ENCODE assay signal across 15 cellular contexts in genomic region chr12:122961551-122962329, GRCh38. TPM values are rescaled to one million over a fixed set of nuclear protein-coding genes. Genes with fewer than 3 reads are reported as not detected.
DNase-seq lines count a peak whose midpoint lies in the region; ATAC-seq, FAIRE-seq and TF ChIP-seq lines count a peak whose summit lies in the region.
"Had no signal": no experiment of that assay in that cellular context is flagged by ENCODE, and none has a peak within 500 bp of the region (broad histone marks: within the 10 kb centered on the region; RNA-seq: fewer than 3 reads in every experiment).

No MANE protein-coding gene starts in this region.

- no peaks in the 10 kb centered on the region for H3K27me3 ChIP-seq in astrocyte (ENCODE audit: insufficient read depth, low read length)
- no peaks in the 10 kb centered on the region for H3K27me3 ChIP-seq in lower lobe of right lung (ENCODE audit: low read depth)
- no peaks in the 10 kb centered on the region for H3K27me3 ChIP-seq in gastroesophageal sphincter
- no peaks in the 10 kb centered on the region for H3K27me3 ChIP-seq in prostate gland (replicated peaks; ENCODE audit: insufficient read depth)

- H3K36me3 Mint-ChIP-seq in astrocyte (ENCODE audit: low read depth, unreplicated experiment): peaks cover 2% of the 10 kb centered on the region

- no peaks in the 10 kb centered on the region for H3K9me3 ChIP-seq in astrocyte (ENCODE audit: insufficient read depth, low read depth, low read length)
- no peaks in the 10 kb centered on the region for H3K9me3 ChIP-seq in lower lobe of right lung
- H3K9me3 ChIP-seq in gastroesophageal sphincter: no peaks in the 10 kb centered on the region
- H3K9me3 ChIP-seq in prostate gland: no peaks in the 10 kb centered on the region

- DNase-seq in DMS79 (lab: John Stamatoyannopoulos, UW) (peak; percentile 86), NCI-H1436 (lab: John Stamatoyannopoulos, UW) (peak; percentile 87), astrocyte (ENCODE audit: low read depth) (peak; percentile 57), lower lobe of right lung (no peak), prostate gland (ENCODE audit: low spot score) (no peak)
- DNase-seq: activated CD4-positive, alpha-beta T cell treated with anti-CD3 and anti-CD28 coated beads, Interleukin-2, amount 10 ng/mL, durations not matched to agents 7 days and 5 days; head of caudate nucleus; NCI-H1694 treated with DMSO at 0.1 percent for 48 hours; T-cell had no signal

- ATAC-seq in lower lobe of right lung (peak in 1 of 2 donors; percentile 20), gastroesophageal sphincter (no peak), GM21390 (IDR thresholded peaks at IDR 0.05; ENCODE audit: unreplicated experiment) (no peak), GM19395 (IDR thresholded peaks at IDR 0.05; ENCODE audit: unreplicated experiment) (no peak)
- ATAC-seq: T-cell had no signal

- H3K4me3 ChIP-seq in astrocyte (ENCODE audit: insufficient read depth, low read depth, low read length) (no peak overlapping the region), lower lobe of right lung (no peak overlapping the region), gastroesophageal sphincter (no peak overlapping the region), prostate gland (no peak overlapping the region)
- H3K4me3 ChIP-seq: skin epidermis had no signal

- H3K4me3 Mint-ChIP-seq in astrocyte (ENCODE audit: unreplicated experiment): no peak overlapping the region
- H3K4me3 Mint-ChIP-seq: activated CD4-positive, alpha-beta T cell treated with anti-CD3 and anti-CD28 coated beads, Interleukin-2, amount 10 ng/mL, durations not matched to agents 7 days and 5 days; CD4-positive, alpha-beta memory T cell; T-cell had no signal

- no peak for TF ChIP-seq EP300 in gastroesophageal sphincter (IDR thresholded peaks at IDR 0.05)

- peaks cover 2% of the 10 kb centered on the region for H3K4me1 Mint-ChIP-seq in astrocyte (ENCODE audit: low read depth, unreplicated experiment)

- H3K9ac ChIP-seq in astrocyte (ENCODE audit: low read length): no peak overlapping the region

- H4K20me1 ChIP-seq in astrocyte (ENCODE audit: insufficient read depth, low read length): peaks cover 28% of the 10 kb centered on the region

- no peak for FAIRE-seq in astrocyte (lab: Jason Lieb, UNC)

- no peaks in the 10 kb centered on the region for H3K79me2 ChIP-seq in astrocyte (ENCODE audit: insufficient read depth, low read length)

- H2AFZ ChIP-seq in astrocyte (ENCODE audit: low read depth, low read length): no peak overlapping the region

- no peak overlapping the region for H3K4me2 ChIP-seq in astrocyte (ENCODE audit: low read length)

- TF ChIP-seq POLR2A in gastroesophageal sphincter (IDR thresholded peaks at IDR 0.05): no peak
- TF ChIP-seq POLR2A in prostate gland (IDR thresholded peaks at IDR 0.05): no peak

- no peaks in the 10 kb centered on the region for H3K27me3 Mint-ChIP-seq in astrocyte (ENCODE audit: low read depth, unreplicated experiment)
- H3K27me3 Mint-ChIP-seq: activated CD4-positive, alpha-beta T cell treated with anti-CD3 and anti-CD28 coated beads, Interleukin-2, amount 10 ng/mL, durations not matched to agents 7 days and 5 days; brain; CD4-positive, alpha-beta memory T cell; T-cell had no signal

- H3K27ac ChIP-seq in astrocyte (ENCODE audit: low read depth, low read length): no peak overlapping the region
- peak overlapping the region; percentile 7 for H3K27ac ChIP-seq in lower lobe of right lung
- no peak overlapping the region for H3K27ac ChIP-seq in gastroesophageal sphincter
- H3K27ac ChIP-seq in prostate gland: no peak overlapping the region

- H3K4me1 ChIP-seq in astrocyte (ENCODE audit: insufficient read depth, low read length) (peaks cover 23% of the 10 kb centered on the region), lower lobe of right lung (peaks cover 39% of the 10 kb centered on the region), gastroesophageal sphincter (peaks cover 0 to 49% (median 24%) of the 10 kb centered on the region in 3 donors), prostate gland (replicated peaks) (no peaks in the 10 kb centered on the region)

- 57% methylated on average over 4 to 5 of the region's 10 CpGs for WGBS in gastroesophageal sphincter (ENCODE audit: low coverage in 1 of 2), 2 donors
- 68% methylated on average over 9 of the region's 10 CpGs for WGBS in prostate gland

- intact Hi-C loops in lower lobe of right lung (cut with DNase I): no loop called here
- intact Hi-C loops in prostate gland (cut with DNase I): no loop called here

- TF ChIP-seq CTCF in astrocyte (IDR thresholded peaks at IDR 0.05; ENCODE audit: insufficient read depth, low read depth, low read length): no peak
- no peak for TF ChIP-seq CTCF in lower lobe of right lung (IDR thresholded peaks at IDR 0.05)
- TF ChIP-seq CTCF in gastroesophageal sphincter (IDR thresholded peaks at IDR 0.05): no peak
- no peak for TF ChIP-seq CTCF in prostate gland (IDR thresholded peaks at IDR 0.05)

- no peaks in the 10 kb centered on the region for H3K9me3 Mint-ChIP-seq in astrocyte (ENCODE audit: unreplicated experiment)
- H3K9me3 Mint-ChIP-seq: activated CD4-positive, alpha-beta T cell treated with anti-CD3 and anti-CD28 coated beads, Interleukin-2, amount 10 ng/mL, durations not matched to agents 7 days and 5 days; brain; CD4-positive, alpha-beta memory T cell; T-cell had no signal

- H3K36me3 ChIP-seq in astrocyte (ENCODE audit: insufficient read depth, low read length): no peaks in the 10 kb centered on the region
- peaks cover 7% of the 10 kb centered on the region for H3K36me3 ChIP-seq in lower lobe of right lung
- H3K36me3 ChIP-seq in gastroesophageal sphincter: peaks cover 0 to 28% of the 10 kb centered on the region in 2 donors
- no peaks in the 10 kb centered on the region for H3K36me3 ChIP-seq in prostate gland

- H3K27ac Mint-ChIP-seq in astrocyte (ENCODE audit: unreplicated experiment): no peak overlapping the region
- H3K27ac Mint-ChIP-seq: activated CD4-positive, alpha-beta T cell treated with anti-CD3 and anti-CD28 coated beads, Interleukin-2, amount 10 ng/mL, durations not matched to agents 7 days and 5 days; CD4-positive, alpha-beta memory T cell; T-cell had no signal

RNA-seq across cellular contexts. Expression of gene ABCB9, which starts 4.5 kb away (rescaled TPM):
- total RNA-seq in astrocyte (11.6 and 12.9 TPM in 2 replicates), lower lobe of right lung (2.9 TPM), gastroesophageal sphincter (1 to 10 TPM; 2.3 to 8.4 (median 3.5) TPM), prostate gland (10 to 100 TPM in 1 of 2 donors, 1 to 10 TPM in 1; 8.2 to 50.0 TPM)

RNA-seq across cellular contexts. Expression of gene OGFOD2, which starts 13.3 kb away (rescaled TPM):
- 13.3 and 16.1 TPM in 2 replicates for total RNA-seq in astrocyte
- total RNA-seq in lower lobe of right lung: 19.5 TPM
- total RNA-seq in gastroesophageal sphincter: 10 to 100 TPM in 1 of 4 donors, 1 to 10 TPM in 3; 7.3 to 10.7 (median 8.3) TPM
- 10 to 100 TPM; 26.3 to 27.6 TPM for total RNA-seq in prostate gland

RNA-seq across cellular contexts. Expression of gene ARL6IP4, which starts 18.7 kb away (rescaled TPM):
- 121 and 122 TPM in 2 replicates for total RNA-seq in astrocyte
- total RNA-seq in lower lobe of right lung: 139 TPM
- 100 to 1,000 TPM; 251 to 343 (median 302) TPM for total RNA-seq in gastroesophageal sphincter
- 100 to 1,000 TPM; 232 to 257 TPM for total RNA-seq in prostate gland

Comparison
In these comparisons a context has a peak if more than half of its experiments do, and no peak if none do; other contexts are left out.
1. DNase-seq: peak in DMS79 (single experiment), NCI-H1436 (single experiment) and astrocyte (single experiment); none in lower lobe of right lung (single experiment) and prostate gland (single experiment).